ENCODE assay signal across 13 cellular contexts in the genomic region with DNA sequence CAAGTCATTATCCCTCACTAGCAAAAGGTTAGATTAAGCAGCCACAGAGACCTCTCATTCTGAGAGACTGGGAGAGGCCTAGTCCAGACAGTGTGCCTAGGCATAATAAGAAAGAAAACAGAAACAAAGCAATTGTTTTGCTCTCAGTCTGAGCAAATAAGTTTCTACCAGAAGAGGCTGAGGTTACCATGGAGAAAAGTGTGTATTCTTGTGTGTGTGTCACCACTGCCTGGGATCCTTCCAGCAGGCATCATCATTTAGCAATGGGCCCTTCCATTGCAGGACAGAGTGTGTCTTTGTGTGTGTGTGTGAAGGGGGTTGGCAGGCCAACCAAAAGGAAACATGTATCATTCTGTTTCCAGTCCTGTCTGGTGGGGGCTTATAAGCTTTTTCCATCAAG. TPM values are rescaled to one million over a fixed set of nuclear protein-coding genes. Genes with fewer than 3 reads are reported as not detected.
DNase-seq lines count a peak whose midpoint lies in the region; ATAC-seq and TF ChIP-seq lines count a peak whose summit lies in the region.
"Had no signal": no experiment of that assay in that cellular context is flagged by ENCODE, and none has a peak within 500 bp of the region (broad histone marks: within the 10 kb centered on the region; RNA-seq: fewer than 3 reads in every experiment).

No MANE protein-coding gene starts in this region.

- no peak overlapping the region for H3K9ac ChIP-seq in fibroblast of lung (ENCODE audit: insufficient read depth, low read length)

- H2AFZ ChIP-seq in fibroblast of lung (ENCODE audit: low read length) (no peak overlapping the region), osteoblast (ENCODE audit: low read length) (no peak overlapping the region)

- H3K27me3 ChIP-seq in fibroblast of lung (ENCODE audit: control insufficient read depth, insufficient read depth, low read length), result peaks cover 6% of the 10 kb centered on the region
- no peaks in the 10 kb centered on the region for H3K27me3 ChIP-seq in osteoblast (ENCODE audit: insufficient read depth, low read length)

- TF ChIP-seq CTCF in fibroblast of lung (conservative IDR thresholded peaks at IDR 0.05 in 1 of 2, IDR thresholded peaks at IDR 0.05 in 1 of 2; ENCODE audit: low read depth in 1 of 2, low read length in 2 of 2), result no peak
- TF ChIP-seq CTCF in osteoblast (IDR thresholded peaks at IDR 0.05; ENCODE audit: extremely low read depth, low read depth, low read length), result no peak

- H3K9me3 ChIP-seq in fibroblast of lung (ENCODE audit: control insufficient read depth, insufficient read depth, low read depth, low read length), result no peaks in the 10 kb centered on the region
- H3K9me3 ChIP-seq in osteoblast (ENCODE audit: low read depth, low read length), result no peaks in the 10 kb centered on the region
- H3K9me3 ChIP-seq: colonic mucosa had no signal

- H3K4me1 ChIP-seq in fibroblast of lung (ENCODE audit: control insufficient read depth, extremely low read depth, insufficient read depth, low read length) (no peaks in the 10 kb centered on the region), osteoblast (ENCODE audit: insufficient read depth, low read length) (peaks cover 5% of the 10 kb centered on the region)
- H3K4me1 ChIP-seq: colonic mucosa had no signal

- H4K20me1 ChIP-seq in fibroblast of lung (ENCODE audit: control insufficient read depth, extremely low read depth, insufficient read depth, low read length) (no peaks in the 10 kb centered on the region), osteoblast (ENCODE audit: insufficient read depth, low read length) (no peaks in the 10 kb centered on the region)

- no peaks in the 10 kb centered on the region for H3K79me2 ChIP-seq in fibroblast of lung (ENCODE audit: control insufficient read depth, insufficient read depth, low read length)
- H3K79me2 ChIP-seq in osteoblast (ENCODE audit: insufficient read depth, low read length), result peaks cover 4% of the 10 kb centered on the region

- DNase-seq in COLO829 (ENCODE audit: low spot score) (peak; percentile 34), LHCN-M2 (ENCODE audit: low read depth) (peak; percentile 12), fibroblast of lung (ENCODE audit: low read depth in 2 of 2) (peak; percentile 33 to 63), osteoblast (ENCODE audit: insufficient read length, low spot score, missing footprints) (peak; percentile 95), A172 (ENCODE audit: low spot score) (no peak)
- DNase-seq in activated naive CD4-positive, alpha-beta T cell treated with Interleukin-2 at 50 U/mL for 16 hours, result no peak
- DNase-seq: Calu3, colonic mucosa, NCI-H1436 had no signal

- H3K4me2 ChIP-seq in fibroblast of lung (ENCODE audit: extremely low read depth, insufficient read depth, low read length), result no peak overlapping the region
- no peak overlapping the region for H3K4me2 ChIP-seq in osteoblast (ENCODE audit: insufficient read depth, low read length)

- H3K36me3 ChIP-seq in fibroblast of lung (ENCODE audit: control insufficient read depth, insufficient read depth, low read length), result no peaks in the 10 kb centered on the region
- H3K36me3 ChIP-seq in osteoblast (ENCODE audit: insufficient read depth, low read length), result peaks cover 12% of the 10 kb centered on the region
- H3K36me3 ChIP-seq: colonic mucosa had no signal

- H3K4me3 ChIP-seq in fibroblast of lung (replicated peaks in 1 of 4; ENCODE audit: control extremely low read depth in 1 of 4, insufficient read depth in 1 of 4, low read depth in 3 of 4, low read length in 4 of 4) (no peak overlapping the region), osteoblast (ENCODE audit: insufficient read depth, low read length) (no peak overlapping the region)
- H3K4me3 ChIP-seq: colonic mucosa had no signal

- H3K27ac ChIP-seq in fibroblast of lung (ENCODE audit: insufficient read depth, low read length), result no peak overlapping the region
- peak overlapping the region; percentile 46 for H3K27ac ChIP-seq in osteoblast (ENCODE audit: low read depth, low read length)
- H3K27ac ChIP-seq: colonic mucosa had no signal

- no peak for ATAC-seq in GM18858 (IDR thresholded peaks at IDR 0.05; ENCODE audit: unreplicated experiment)
- no peak for ATAC-seq in HG02885 (IDR thresholded peaks at IDR 0.05; ENCODE audit: poor library complexity, unreplicated experiment)

RNA-seq across cellular contexts. Expression of a gene that starts 3.7 kb away (rescaled TPM):
- total RNA-seq in LHCN-M2 (2014; rRNA removed), result not detected in 2 replicates
- polyA plus RNA-seq in LHCN-M2 (2012), result 0.02 TPM
- 8.5 and 12.2 TPM in 2 replicates for total RNA-seq in fibroblast of lung
- polyA plus RNA-seq in fibroblast of lung, result 2.0 and 2.3 TPM in 2 replicates
- polyA plus RNA-seq in fibroblast of lung (2012), result 4.1 and 5.0 TPM in 2 replicates
- polyA minus RNA-seq in fibroblast of lung (ENCODE audit: low replicate concordance), result 3.3 and 3.6 TPM in 2 replicates
- 9.8 and 14.1 TPM in 2 replicates for total RNA-seq in osteoblast
- total RNA-seq in A172 (2014; rRNA removed; shearing (Covaris generic)), result not detected in 2 replicates
- total RNA-seq: Calu3; myocyte; T-helper 1 cell treated with Interleukin-12 subunit alpha and Interleukin-12 subunit beta and Interleukin-4 antibody, amounts not matched to agents 30 ng/mL and 1 ng/mL, for 36 hours had no signal

RNA-seq across cellular contexts. Expression of a gene that starts 8.6 kb away (rescaled TPM):
- total RNA-seq in LHCN-M2 (2014; rRNA removed) (13.5 and 16.0 TPM in 2 replicates), fibroblast of lung (16.4 and 23.1 TPM in 2 replicates), osteoblast (18.1 and 19.7 TPM in 2 replicates)
- polyA plus RNA-seq in LHCN-M2 (2012), result 9.1 TPM
- polyA plus RNA-seq in fibroblast of lung, result 3.9 and 7.9 TPM in 2 replicates
- polyA plus RNA-seq in fibroblast of lung (2012), result 8.3 and 11.3 TPM in 2 replicates
- polyA minus RNA-seq in fibroblast of lung (ENCODE audit: low replicate concordance), result 10.2 and 24.7 TPM in 2 replicates
- 10.3 and 11.6 TPM in 2 replicates for total RNA-seq in A172 (2014; rRNA removed; shearing (Covaris generic))

RNA-seq across cellular contexts. Expression of a gene that starts 11.3 kb away (rescaled TPM):
- total RNA-seq in LHCN-M2 (2014; rRNA removed) (not detected in 2 replicates), fibroblast of lung (not detected in 2 replicates), osteoblast (not detected in 2 replicates)
- not detected for polyA plus RNA-seq in LHCN-M2 (2012)
- polyA plus RNA-seq in fibroblast of lung, result not detected in 2 replicates
- polyA plus RNA-seq in fibroblast of lung (2012), result not detected in 2 replicates
- polyA minus RNA-seq in fibroblast of lung (ENCODE audit: low replicate concordance), result not detected in 2 replicates
- not detected in 2 replicates for total RNA-seq in A172 (2014; rRNA removed; shearing (Covaris generic))
- total RNA-seq: Calu3; colonic mucosa; myocyte; T-helper 1 cell treated with Interleukin-12 subunit alpha and Interleukin-12 subunit beta and Interleukin-4 antibody, amounts not matched to agents 30 ng/mL and 1 ng/mL, for 36 hours had no signal

RNA-seq across cellular contexts. Expression of a gene that starts 15.5 kb away (rescaled TPM):
- not detected in 2 replicates for total RNA-seq in LHCN-M2 (2014; rRNA removed)
- not detected for polyA plus RNA-seq in LHCN-M2 (2012)
- total RNA-seq in fibroblast of lung, result 0.33 and 0.77 TPM in 2 replicates
- 0.08 TPM in 1 of 2 replicates, not detected in the other for polyA plus RNA-seq in fibroblast of lung
- not detected in 2 replicates for polyA plus RNA-seq in fibroblast of lung (2012)
- polyA minus RNA-seq in fibroblast of lung (ENCODE audit: low replicate concordance), result 0.59 TPM in 1 of 2 replicates, not detected in the other
- total RNA-seq in osteoblast, result not detected in 2 replicates
- total RNA-seq in A172 (2014; rRNA removed; shearing (Covaris generic)), result not detected in 2 replicates
- total RNA-seq: Calu3; myocyte; T-helper 1 cell treated with Interleukin-12 subunit alpha and Interleukin-12 subunit beta and Interleukin-4 antibody, amounts not matched to agents 30 ng/mL and 1 ng/mL, for 36 hours had no signal

RNA-seq across cellular contexts. Expression of a gene that starts 40.1 kb away (rescaled TPM):
- total RNA-seq in LHCN-M2 (2014; rRNA removed) (86.7 and 92.7 TPM in 2 replicates), fibroblast of lung (59.1 and 73.2 TPM in 2 replicates), osteoblast (42.3 and 51.9 TPM in 2 replicates)
- 118 TPM for polyA plus RNA-seq in LHCN-M2 (2012)
- polyA plus RNA-seq in fibroblast of lung, result 152 and 158 TPM in 2 replicates
- polyA plus RNA-seq in fibroblast of lung (2012), result 97.3 and 113 TPM in 2 replicates
- 41.2 and 69.2 TPM in 2 replicates for polyA minus RNA-seq in fibroblast of lung (ENCODE audit: low replicate concordance)
- 66.5 and 85.1 TPM in 2 replicates for total RNA-seq in A172 (2014; rRNA removed; shearing (Covaris generic))

Comparison
In these comparisons a context has a peak if more than half of its experiments do, and no peak if none do; other contexts are left out.
1. DNase-seq: peak in COLO829 (single experiment), LHCN-M2 (single experiment), fibroblast of lung (2 of 2) and osteoblast (single experiment); none in A172 (single experiment) and activated naive CD4-positive, alpha-beta T cell treated with Interleukin-2 at 50 U/mL for 16 hours (single experiment).